ENCODE assay signal across 19 cellular contexts in genomic region chr3:11551019-11551418, GRCh38.
DNase-seq lines count a peak whose midpoint lies in the region; ATAC-seq and TF ChIP-seq lines count a peak whose summit lies in the region.
"Had no signal": no experiment of that assay in that cellular context is flagged by ENCODE, and none has a peak within 500 bp of the region (broad histone marks: within the 10 kb centered on the region; RNA-seq: fewer than 3 reads in every experiment).

No MANE protein-coding gene starts in this region.

- intact Hi-C loops in heart left ventricle (cut with DNase I) (loop anchor here in 1 of 10 donors (10.0 kb wide), 1 partner anchor 166 kb away; no protein-coding TSS in a partner anchor), cardiac septum (cut with DNase I) (loop anchor here (5.0 kb wide), 1 partner anchor 39 kb away; no protein-coding TSS in a partner anchor), transverse colon (cut with DNase I; ENCODE audit: low total_unique reads) (no loop called here)
- intact Hi-C loops in dendritic cell treated with granulocyte-macrophage colony-stimulating factor and Interleukin-4, amounts not matched to agents 40 ng/mL and 50 ng/mL, for 4 days (cut with micrococcal nuclease): no loop called here

- no peak overlapping the region for H3K4me3 Mint-ChIP-seq in dendritic cell treated with granulocyte-macrophage colony-stimulating factor and Interleukin-4, amounts not matched to agents 40 ng/mL and 50 ng/mL, for 4 days
- peak overlapping the region; percentile 14 for H3K4me3 Mint-ChIP-seq in neural crest cell
- H3K4me3 Mint-ChIP-seq: activated CD8-positive, alpha-beta memory T cell treated with anti-CD3 and anti-CD28 coated beads, Interleukin-2, amount 10 ng/mL, durations not matched to agents 7 days and 5 days; GM23338; stimulated activated naive CD8-positive, alpha-beta T cell treated with anti-CD3 and anti-CD28 coated beads, Interleukin-15, Interleukin-2, amounts not matched to agents 100 ng/mL and 50 ng/mL, for 24 hours had no signal

- ATAC-seq in heart left ventricle: peak in 1 of 4 donors; percentile 26
- ATAC-seq: A549; activated CD8-positive, alpha-beta memory T cell treated with anti-CD3 and anti-CD28 coated beads, Interleukin-2, amount 10 ng/mL, durations not matched to agents 7 days and 5 days; GM23338 had no signal

- peaks cover 30% of the 10 kb centered on the region for H3K4me1 Mint-ChIP-seq in dendritic cell treated with granulocyte-macrophage colony-stimulating factor and Interleukin-4, amounts not matched to agents 40 ng/mL and 50 ng/mL, for 4 days (ENCODE audit: low read depth)
- peaks cover 44% of the 10 kb centered on the region for H3K4me1 Mint-ChIP-seq in neural crest cell
- H3K4me1 Mint-ChIP-seq: activated CD8-positive, alpha-beta memory T cell treated with anti-CD3 and anti-CD28 coated beads, Interleukin-2, amount 10 ng/mL, durations not matched to agents 7 days and 5 days; GM23338 had no signal

- WGBS in heart left ventricle, 4 donors: 55 to 73% (median 58%) methylated on average over 16 of the region's 16 CpGs
- 93 to 94% methylated on average over 3 to 16 of the region's 16 CpGs for WGBS in transverse colon (ENCODE audit: low coverage in 1 of 2), 2 donors

- H3K36me3 Mint-ChIP-seq in dendritic cell treated with granulocyte-macrophage colony-stimulating factor and Interleukin-4, amounts not matched to agents 40 ng/mL and 50 ng/mL, for 4 days (ENCODE audit: low read depth): peaks cover 39% of the 10 kb centered on the region
- H3K36me3 Mint-ChIP-seq in neural crest cell (ENCODE audit: low read depth): peaks cover 39% of the 10 kb centered on the region

- H3K4me1 ChIP-seq in heart left ventricle (peaks cover 2 to 57% (median 37%) of the 10 kb centered on the region in 12 donors), transverse colon (peaks cover 0 to 12% (median 7%) of the 10 kb centered on the region in 4 donors)

- peak overlapping the region in 9 of 12 donors; percentile 13 to 57 (median 35) for H3K27ac ChIP-seq in heart left ventricle
- no peak overlapping the region for H3K27ac ChIP-seq in transverse colon
- H3K27ac ChIP-seq: A549, adrenal gland had no signal

- TF ChIP-seq POLR2A in heart left ventricle (IDR thresholded peaks at IDR 0.05) (no peak), transverse colon (IDR thresholded peaks at IDR 0.05) (no peak)

- H3K27me3 Mint-ChIP-seq in dendritic cell treated with granulocyte-macrophage colony-stimulating factor and Interleukin-4, amounts not matched to agents 40 ng/mL and 50 ng/mL, for 4 days: no peaks in the 10 kb centered on the region
- no peaks in the 10 kb centered on the region for H3K27me3 Mint-ChIP-seq in neural crest cell (ENCODE audit: low read depth)
- H3K27me3 Mint-ChIP-seq: activated CD8-positive, alpha-beta memory T cell treated with anti-CD3 and anti-CD28 coated beads, Interleukin-2, amount 10 ng/mL, durations not matched to agents 7 days and 5 days; stimulated activated naive CD8-positive, alpha-beta T cell treated with anti-CD3 and anti-CD28 coated beads, Interleukin-15, Interleukin-2, amounts not matched to agents 100 ng/mL and 50 ng/mL, for 24 hours had no signal

- peak overlapping the region; percentile 6 for H3K27ac Mint-ChIP-seq in dendritic cell treated with granulocyte-macrophage colony-stimulating factor and Interleukin-4, amounts not matched to agents 40 ng/mL and 50 ng/mL, for 4 days
- peak overlapping the region; percentile 69 for H3K27ac Mint-ChIP-seq in neural crest cell (ENCODE audit: unreplicated experiment)
- H3K27ac Mint-ChIP-seq: activated CD8-positive, alpha-beta memory T cell treated with anti-CD3 and anti-CD28 coated beads, Interleukin-2, amount 10 ng/mL, durations not matched to agents 7 days and 5 days; GM23338; stimulated activated naive CD8-positive, alpha-beta T cell treated with anti-CD3 and anti-CD28 coated beads, Interleukin-15, Interleukin-2, amounts not matched to agents 100 ng/mL and 50 ng/mL, for 24 hours had no signal

- TF ChIP-seq EP300 in transverse colon (IDR thresholded peaks at IDR 0.05; ENCODE audit: low read depth): no peak

- H3K27me3 ChIP-seq in heart left ventricle: no peaks in the 10 kb centered on the region
- no peaks in the 10 kb centered on the region for H3K27me3 ChIP-seq in transverse colon
- H3K27me3 ChIP-seq: adrenal gland had no signal

- no peaks in the 10 kb centered on the region for H3K9me3 Mint-ChIP-seq in dendritic cell treated with granulocyte-macrophage colony-stimulating factor and Interleukin-4, amounts not matched to agents 40 ng/mL and 50 ng/mL, for 4 days
- H3K9me3 Mint-ChIP-seq in neural crest cell: no peaks in the 10 kb centered on the region
- H3K9me3 Mint-ChIP-seq: GM23338 had no signal

- in situ Hi-C loops in transverse colon (cut with MboI; ENCODE audit: low pct_ligation_motif_present in 1 of 4, low pct_unique_long_range_greater_than_20kb in 1 of 4, low sequenced_read_pairs in 3 of 4): no loop called here

- DNase-seq in heart left ventricle (peak in 2 of 5 donors; percentile 20 to 26), cardiac septum (ENCODE audit: low spot score) (no peak), neural crest cell (ENCODE audit: low read depth, low spot score) (no peak), transverse colon (peak; percentile 3), HuH-7.5 (ENCODE audit: low spot score) (no peak), amniotic stem cell (lab: John Stamatoyannopoulos, UW) (no peak)
- DNase-seq in activated CD4-positive, alpha-beta T cell treated with anti-CD3 and anti-CD28 coated beads, Interleukin-2, amount 50 U/mL, for 1 hour: no peak
- DNase-seq: activated CD8-positive, alpha-beta memory T cell treated with anti-CD3 and anti-CD28 coated beads, Interleukin-2, amount 10 ng/mL, durations not matched to agents 7 days and 5 days; activated effector memory CD4-positive, alpha-beta T cell treated with Interleukin-2 at 50 U/mL for 16 hours; C1 segment of cervical spinal cord; hippocampal formation; islet precursor cell; NCI-H1417 treated with DMSO at 0.1 percent for 48 hours; NCI-H524 treated with DMSO at 0.1 percent for 48 hours had no signal

- no peak for TF ChIP-seq CTCF in heart left ventricle (IDR thresholded peaks at IDR 0.05)
- no peak for TF ChIP-seq CTCF in neural crest cell (conservative IDR thresholded peaks at IDR 0.05)
- no peak for TF ChIP-seq CTCF in transverse colon (IDR thresholded peaks at IDR 0.05)

- peak overlapping the region in 1 of 12 donors; percentile 4 for H3K4me3 ChIP-seq in heart left ventricle
- H3K4me3 ChIP-seq in transverse colon: no peak overlapping the region
- H3K4me3 ChIP-seq: A549, adrenal gland, GM23338 had no signal

- peaks cover 0 to 20% (median 5%) of the 10 kb centered on the region in 9 donors for H3K36me3 ChIP-seq in heart left ventricle
- H3K36me3 ChIP-seq in transverse colon: no peaks in the 10 kb centered on the region

- H3K9me3 ChIP-seq in heart left ventricle (no peaks in the 10 kb centered on the region), transverse colon (no peaks in the 10 kb centered on the region)
- H3K9me3 ChIP-seq: A549, adrenal gland had no signal

Comparison
In these comparisons a context has a peak if more than half of its experiments do, and no peak if none do; other contexts are left out.
1. H3K27ac ChIP-seq: peak in heart left ventricle (9 of 12); none in transverse colon (0 of 4).